In genomic region chr9:123268240-123268949, GRCh38 we compare ENCODE assay signal across 8 cellular contexts. TPM values are rescaled to one million over a fixed set of nuclear protein-coding genes. Genes with fewer than 3 reads are reported as not detected.
DNase-seq lines count a peak whose midpoint lies in the region; ATAC-seq, FAIRE-seq and TF ChIP-seq lines count a peak whose summit lies in the region.

Gene STRBP (minus strand): TSS chr9:123268586. CDS start chr9:123184134, 84,452 bp downstream.

- WGBS in GM23248 (ENCODE audit: low coverage in 1 of 2, low lambda C conversion rate in 2 of 2, missing lambda C conversion rate in 2 of 2), 2 experiments, result 0 to 2% methylated on average over 60 to 65 of the region's 116 CpGs

- H3K27me3 ChIP-seq in DND-41 (ENCODE audit: insufficient read depth, low read length, poor library complexity) (no peaks in the 10 kb centered on the region), GM23248 (replicated peaks; ENCODE audit: insufficient read depth) (peaks cover 22% of the 10 kb centered on the region), Karpas-422 (ENCODE audit: low read length) (no peaks in the 10 kb centered on the region)

- H3K9ac ChIP-seq in DND-41 (ENCODE audit: low read depth, low read length) (peak within 1 kb of the TSS; percentile 80), GM23248 (peak within 1 kb of the TSS; percentile 62), Karpas-422 (ENCODE audit: low read length) (peak within 1 kb of the TSS; percentile 94)

- peaks cover 7% of the 10 kb centered on the region for H3K27me3 Mint-ChIP-seq in activated T-helper 1 cell treated with anti-CD3 and anti-CD28 coated beads, Interleukin-12 subunit alpha, Interleukin-12 subunit beta, Interleukin-2, Interleukin-4 antibody, amounts not matched to agents 30 ng/mL and 10 ng/mL and 1 ng/mL, durations not matched to agents 14 hours and 24 hours and 36 hours (ENCODE audit: insufficient read depth)
- peaks cover 21 to 24% of the 10 kb centered on the region in 2 donors for H3K27me3 Mint-ChIP-seq in natural killer cell treated with Interleukin-12 subunit alpha and Interleukin-12 subunit beta and Interleukin-15 and Interleukin-18, amount 100 ng/mL, for 72 hours

- H3K27ac Mint-ChIP-seq in activated T-helper 1 cell treated with anti-CD3 and anti-CD28 coated beads, Interleukin-12 subunit alpha, Interleukin-12 subunit beta, Interleukin-2, Interleukin-4 antibody, amounts not matched to agents 30 ng/mL and 10 ng/mL and 1 ng/mL, durations not matched to agents 14 hours and 24 hours and 36 hours, result peak within 1 kb of the TSS; percentile 53
- no peak within 1 kb of the TSS for H3K27ac Mint-ChIP-seq in natural killer cell treated with Interleukin-12 subunit alpha and Interleukin-12 subunit beta and Interleukin-15 and Interleukin-18, amount 100 ng/mL, for 72 hours

- no peaks in the 10 kb centered on the region for H3K9me3 ChIP-seq in DND-41 (ENCODE audit: insufficient read depth, low read length, severe bottlenecking)
- H3K9me3 ChIP-seq in GM23248 (ENCODE audit: low read depth), result no peaks in the 10 kb centered on the region
- no peaks in the 10 kb centered on the region for H3K9me3 ChIP-seq in Karpas-422 (ENCODE audit: low read length)

- H3K36me3 Mint-ChIP-seq in activated T-helper 1 cell treated with anti-CD3 and anti-CD28 coated beads, Interleukin-12 subunit alpha, Interleukin-12 subunit beta, Interleukin-2, Interleukin-4 antibody, amounts not matched to agents 30 ng/mL and 10 ng/mL and 1 ng/mL, durations not matched to agents 14 hours and 24 hours and 36 hours (ENCODE audit: low read depth), result no peaks in the 10 kb centered on the region
- H3K36me3 Mint-ChIP-seq in natural killer cell treated with Interleukin-12 subunit alpha and Interleukin-12 subunit beta and Interleukin-15 and Interleukin-18, amount 100 ng/mL, for 72 hours, result no peaks in the 10 kb centered on the region

- H3F3A ChIP-seq in GM23248 (ENCODE audit: insufficient read depth), result no peaks in the 10 kb centered on the region

- no peaks in the 10 kb centered on the region for H3K36me3 ChIP-seq in DND-41 (ENCODE audit: insufficient read depth, low read length)
- no peaks in the 10 kb centered on the region for H3K36me3 ChIP-seq in GM23248 (ENCODE audit: low read depth)
- H3K36me3 ChIP-seq in Karpas-422 (ENCODE audit: insufficient read depth, low read length), result no peaks in the 10 kb centered on the region

- H3K27ac ChIP-seq in DND-41 (ENCODE audit: low read length) (peak within 1 kb of the TSS; percentile 60), GM23248 (no peak within 1 kb of the TSS), Karpas-422 (ENCODE audit: low read length) (peak within 1 kb of the TSS; percentile 58)

- H4K20me1 ChIP-seq in DND-41 (ENCODE audit: insufficient read depth, low read length) (peaks cover 18% of the 10 kb centered on the region), GM23248 (ENCODE audit: insufficient read depth) (no peaks in the 10 kb centered on the region), Karpas-422 (ENCODE audit: insufficient read depth, low read depth, low read length) (no peaks in the 10 kb centered on the region)

- peak; percentile 4 for TF ChIP-seq CTCF in DND-41 (IDR thresholded peaks at IDR 0.05; ENCODE audit: borderline replicate concordance, extremely low read depth, low read length, poor library complexity, severe bottlenecking)

- DNase-seq in DND-41 (peak; percentile 86), GM23248 (peak; percentile 94), Karpas-422 (peak; percentile 97), RCC 7860 (ENCODE audit: low spot score) (peak; percentile 74), fibroblast of peridontal ligament (ENCODE audit: extremely low read depth) (peak; percentile 54)
- peak; percentile 91 for DNase-seq in activated T-helper 1 cell treated with anti-CD3 and anti-CD28 coated beads, Interleukin-12 subunit alpha, Interleukin-12 subunit beta, Interleukin-2, Interleukin-4 antibody, amounts not matched to agents 30 ng/mL and 10 ng/mL and 1 ng/mL, durations not matched to agents 14 hours and 24 hours and 36 hours (ENCODE audit: low spot score)
- DNase-seq in natural killer cell treated with Interleukin-12 subunit alpha and Interleukin-12 subunit beta and Interleukin-15 and Interleukin-18, amount 100 ng/mL, for 72 hours (ENCODE audit: low spot score), result peak; percentile 94
- DNase-seq in stimulated activated naive CD4-positive, alpha-beta T cell treated with Interleukin-2 at 50 U/mL for 16 hours (lab: John Stamatoyannopoulos, UW), result peak; percentile 91

- H3K4me1 ChIP-seq in DND-41 (ENCODE audit: insufficient read depth, low read length) (peaks cover 28% of the 10 kb centered on the region), GM23248 (ENCODE audit: insufficient read depth) (no peaks in the 10 kb centered on the region), Karpas-422 (ENCODE audit: low read length) (peaks cover 45% of the 10 kb centered on the region)

- ATAC-seq in DND-41 (ENCODE audit: insufficient read depth, low read depth), result peak; percentile 90
- peak; percentile 97 for ATAC-seq in natural killer cell treated with Interleukin-12 subunit alpha and Interleukin-12 subunit beta and Interleukin-15 and Interleukin-18, amount 100 ng/mL, for 72 hours

- peak within 1 kb of the TSS; percentile 86 for H3K4me3 Mint-ChIP-seq in activated T-helper 1 cell treated with anti-CD3 and anti-CD28 coated beads, Interleukin-12 subunit alpha, Interleukin-12 subunit beta, Interleukin-2, Interleukin-4 antibody, amounts not matched to agents 30 ng/mL and 10 ng/mL and 1 ng/mL, durations not matched to agents 14 hours and 24 hours and 36 hours
- peak within 1 kb of the TSS; percentile 75 for H3K4me3 Mint-ChIP-seq in natural killer cell treated with Interleukin-12 subunit alpha and Interleukin-12 subunit beta and Interleukin-15 and Interleukin-18, amount 100 ng/mL, for 72 hours

- peak within 1 kb of the TSS; percentile 81 to 85 for H3K4me3 ChIP-seq in DND-41 (ENCODE audit: low read depth in 1 of 2, low read length in 2 of 2)
- peak within 1 kb of the TSS; percentile 91 for H3K4me3 ChIP-seq in GM23248
- peak within 1 kb of the TSS; percentile 91 for H3K4me3 ChIP-seq in Karpas-422 (ENCODE audit: low read length)

- H3K79me2 ChIP-seq in DND-41 (ENCODE audit: insufficient read depth, low read length), result peaks cover 40% of the 10 kb centered on the region
- H3K79me2 ChIP-seq in GM23248 (ENCODE audit: insufficient read depth), result no peaks in the 10 kb centered on the region
- peaks cover 47% of the 10 kb centered on the region for H3K79me2 ChIP-seq in Karpas-422 (ENCODE audit: low read length)

- H3K9me2 ChIP-seq in GM23248 (ENCODE audit: insufficient read depth), result no peaks in the 10 kb centered on the region
- no peaks in the 10 kb centered on the region for H3K9me2 ChIP-seq in Karpas-422 (replicated peaks; ENCODE audit: insufficient read depth, low read length)

- intact Hi-C loops in activated T-helper 1 cell treated with anti-CD3 and anti-CD28 coated beads, Interleukin-12 subunit alpha, Interleukin-12 subunit beta, Interleukin-2, Interleukin-4 antibody, amounts not matched to agents 30 ng/mL and 10 ng/mL and 1 ng/mL, durations not matched to agents 14 hours and 24 hours and 36 hours (cut with micrococcal nuclease), result loop anchor here (1.0 to 5.0 kb wide), 8 partner anchors 34 to 1176 kb away; partner anchors contain the start of genes RABGAP1, RC3H2 and TTLL11

- no peak for FAIRE-seq in RCC 7860 (lab: Jason Lieb, UNC)

- H3K9me3 Mint-ChIP-seq in activated T-helper 1 cell treated with anti-CD3 and anti-CD28 coated beads, Interleukin-12 subunit alpha, Interleukin-12 subunit beta, Interleukin-2, Interleukin-4 antibody, amounts not matched to agents 30 ng/mL and 10 ng/mL and 1 ng/mL, durations not matched to agents 14 hours and 24 hours and 36 hours, result no peaks in the 10 kb centered on the region
- H3K9me3 Mint-ChIP-seq in natural killer cell treated with Interleukin-12 subunit alpha and Interleukin-12 subunit beta and Interleukin-15 and Interleukin-18, amount 100 ng/mL, for 72 hours, result no peaks in the 10 kb centered on the region

- H3K4me2 ChIP-seq in DND-41 (ENCODE audit: insufficient read depth, low read length) (peak within 1 kb of the TSS; percentile 81), GM23248 (ENCODE audit: unreplicated experiment) (peak within 1 kb of the TSS; percentile 89), Karpas-422 (ENCODE audit: low read depth, low read length, poor library complexity, severe bottlenecking) (peak within 1 kb of the TSS; percentile 87)

- H2AFZ ChIP-seq in DND-41 (ENCODE audit: low read depth, low read length), result peak within 1 kb of the TSS; percentile 76
- H2AFZ ChIP-seq in GM23248, result peak within 1 kb of the TSS; percentile 97
- H2AFZ ChIP-seq in Karpas-422 (ENCODE audit: low read length), result peak within 1 kb of the TSS; percentile 94

- in situ Hi-C loops in GM23248 (cut with MboI), result no loop called here

- H3K4me1 Mint-ChIP-seq in activated T-helper 1 cell treated with anti-CD3 and anti-CD28 coated beads, Interleukin-12 subunit alpha, Interleukin-12 subunit beta, Interleukin-2, Interleukin-4 antibody, amounts not matched to agents 30 ng/mL and 10 ng/mL and 1 ng/mL, durations not matched to agents 14 hours and 24 hours and 36 hours (ENCODE audit: low read depth), result peaks cover 6% of the 10 kb centered on the region
- H3K4me1 Mint-ChIP-seq in natural killer cell treated with Interleukin-12 subunit alpha and Interleukin-12 subunit beta and Interleukin-15 and Interleukin-18, amount 100 ng/mL, for 72 hours (ENCODE audit: low read depth in 2 of 2), result peaks cover 9 to 18% of the 10 kb centered on the region in 2 donors

RNA-seq across cellular contexts. Expression of gene STRBP, which starts in this region (rescaled TPM):
- 0.51 and 2.5 TPM in 2 replicates for total RNA-seq in GM23248 (2014; rRNA removed; shearing (Covaris generic))
- polyA plus RNA-seq in GM23248 (2016; fragmentation: Nextera tagmentation; extraction: Ambion mirVana), result 1.1 and 1.4 TPM in 2 replicates
- 129 and 137 TPM in 2 replicates for total RNA-seq in Karpas-422 (2014; rRNA removed; shearing (Covaris generic); ENCODE audit: low replicate concordance)
- 22.1 and 24.2 TPM in 2 replicates for total RNA-seq in activated T-helper 1 cell treated with anti-CD3 and anti-CD28 coated beads, Interleukin-12 subunit alpha, Interleukin-12 subunit beta, Interleukin-2, Interleukin-4 antibody, amounts not matched to agents 30 ng/mL and 10 ng/mL and 1 ng/mL, durations not matched to agents 14 hours and 24 hours and 36 hours
- 10 to 100 TPM in 1 of 2 donors, 1 to 10 TPM in 1; 6.9 to 13.9 TPM for total RNA-seq in natural killer cell treated with Interleukin-12 subunit alpha and Interleukin-12 subunit beta and Interleukin-15 and Interleukin-18, amount 100 ng/mL, for 72 hours
